ENCODE assay signal across 17 cellular contexts in the genomic region with DNA sequence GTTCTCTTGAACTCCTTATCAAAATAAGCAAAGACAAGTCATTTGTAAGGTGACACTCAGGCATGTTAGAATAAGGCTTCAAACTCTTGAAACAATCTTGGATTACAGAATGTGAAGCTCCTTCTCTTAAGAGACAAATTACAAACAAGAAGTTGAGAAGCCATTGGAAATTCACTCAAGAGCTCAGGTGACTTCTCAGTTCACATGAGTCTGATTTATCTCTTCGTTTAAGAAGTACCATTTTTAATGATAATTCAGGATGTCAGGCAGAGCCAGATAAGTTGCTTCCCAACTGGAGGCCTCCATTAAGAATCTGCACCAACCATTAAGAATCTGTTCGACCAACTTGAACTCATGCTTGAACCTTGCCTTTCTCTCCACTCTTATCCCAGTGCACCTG.
"Had no signal": no experiment of that assay in that cellular context is flagged by ENCODE, and none has a peak within 500 bp of the region (broad histone marks: within the 10 kb centered on the region; RNA-seq: fewer than 3 reads in every experiment).

No MANE protein-coding gene starts in this region.

- H3K27ac Mint-ChIP-seq: effector memory CD8-positive, alpha-beta T cell; naive thymus-derived CD4-positive, alpha-beta T cell; type B pancreatic cell had no signal

- H3K9me3 Mint-ChIP-seq: effector memory CD8-positive, alpha-beta T cell; naive thymus-derived CD4-positive, alpha-beta T cell; type B pancreatic cell had no signal

- DNase-seq: effector memory CD8-positive, alpha-beta T cell; esophagus squamous epithelium; heart left ventricle; hippocampal formation; kidney glomerular epithelial cell; mammary epithelial cell; naive thymus-derived CD4-positive, alpha-beta T cell; nucleus accumbens; ovary; small intestine; stimulated activated CD4-positive, alpha-beta T cell treated with anti-CD3 and anti-CD28 coated beads, Interleukin-12 subunit alpha, Interleukin-12 subunit beta, amount 100 ng/mL, for 4 hours; stimulated activated naive CD4-positive, alpha-beta T cell treated with Interleukin-2 at 50 U/mL for 16 hours had no signal

- H3K27ac ChIP-seq: esophagus squamous epithelium, heart left ventricle, ovary, right atrium auricular region had no signal

- H3K36me3 ChIP-seq: esophagus squamous epithelium, heart left ventricle, ovary, right atrium auricular region had no signal

- H3K9me3 ChIP-seq: esophagus squamous epithelium, heart left ventricle, ovary, right atrium auricular region had no signal

- H3K27me3 Mint-ChIP-seq: effector memory CD8-positive, alpha-beta T cell had no signal

- H3K4me3 ChIP-seq: esophagus squamous epithelium, heart left ventricle, ovary, right atrium auricular region had no signal

- FAIRE-seq: islet of Langerhans, small intestine, urothelium cell line had no signal

- H3K36me3 Mint-ChIP-seq: naive thymus-derived CD4-positive, alpha-beta T cell; type B pancreatic cell had no signal

- H3K27me3 ChIP-seq: esophagus squamous epithelium, heart left ventricle, ovary, right atrium auricular region had no signal

- ATAC-seq: effector memory CD8-positive, alpha-beta T cell; heart left ventricle; left lobe of liver; naive thymus-derived CD4-positive, alpha-beta T cell had no signal

- H3K4me3 Mint-ChIP-seq: effector memory CD8-positive, alpha-beta T cell; naive thymus-derived CD4-positive, alpha-beta T cell; type B pancreatic cell had no signal
